In genomic region chr17:61684818-61685217, GRCh38 we compare ENCODE assay signal across 27 cellular contexts.
"Had no signal": no experiment of that assay in that cellular context is flagged by ENCODE, and none has a peak within 500 bp of the region (broad histone marks: within the 10 kb centered on the region; RNA-seq: fewer than 3 reads in every experiment).

No MANE protein-coding gene starts in this region.

- H3K27me3 ChIP-seq: colonic mucosa, esophagus muscularis mucosa, esophagus squamous epithelium, foreskin keratinocyte, gastrocnemius medialis, gastroesophageal sphincter, heart left ventricle, heart right ventricle had no signal

- H3K36me3 ChIP-seq: colonic mucosa, esophagus muscularis mucosa, esophagus squamous epithelium, gastrocnemius medialis, gastroesophageal sphincter, heart left ventricle, heart right ventricle had no signal

- H3K4me1 ChIP-seq: colonic mucosa, esophagus muscularis mucosa, esophagus squamous epithelium, foreskin keratinocyte, gastrocnemius medialis, gastroesophageal sphincter, heart left ventricle, heart right ventricle had no signal

- H3K27ac ChIP-seq: colonic mucosa, coronary artery, dorsolateral prefrontal cortex, epithelial cell of prostate, esophagus muscularis mucosa, esophagus squamous epithelium, foreskin keratinocyte, gastrocnemius medialis, gastroesophageal sphincter, heart left ventricle, heart right ventricle had no signal

- FAIRE-seq: colon, endometrium, endothelial cell of umbilical vein, frontal cortex had no signal

- ATAC-seq: effector memory CD8-positive, alpha-beta T cell; esophagus mucosa; foreskin keratinocyte; gastrocnemius medialis; gastroesophageal sphincter; heart left ventricle; heart right ventricle had no signal

- H3K9me3 ChIP-seq: colonic mucosa, esophagus muscularis mucosa, esophagus squamous epithelium, gastrocnemius medialis, gastroesophageal sphincter had no signal

- DNase-seq: colonic mucosa; cortex of kidney; dermis blood vessel endothelial cell; dorsolateral prefrontal cortex; effector CD8-positive, alpha-beta T cell; effector memory CD4-positive, alpha-beta T cell; effector memory CD8-positive, alpha-beta T cell; endodermal cell; erythroblast; esophagus squamous epithelium; foreskin fibroblast; foreskin keratinocyte; foreskin melanocyte; gastrocnemius medialis; glutamatergic neuron; head of caudate nucleus; heart left ventricle; heart right ventricle had no signal

- H3K4me3 ChIP-seq: colonic mucosa, coronary artery, dorsolateral prefrontal cortex, esophagus muscularis mucosa, esophagus squamous epithelium, gastrocnemius medialis, gastroesophageal sphincter, heart left ventricle, heart right ventricle had no signal
